Comparison of ENCODE assay signal across 7 cellular contexts in the genomic region with DNA sequence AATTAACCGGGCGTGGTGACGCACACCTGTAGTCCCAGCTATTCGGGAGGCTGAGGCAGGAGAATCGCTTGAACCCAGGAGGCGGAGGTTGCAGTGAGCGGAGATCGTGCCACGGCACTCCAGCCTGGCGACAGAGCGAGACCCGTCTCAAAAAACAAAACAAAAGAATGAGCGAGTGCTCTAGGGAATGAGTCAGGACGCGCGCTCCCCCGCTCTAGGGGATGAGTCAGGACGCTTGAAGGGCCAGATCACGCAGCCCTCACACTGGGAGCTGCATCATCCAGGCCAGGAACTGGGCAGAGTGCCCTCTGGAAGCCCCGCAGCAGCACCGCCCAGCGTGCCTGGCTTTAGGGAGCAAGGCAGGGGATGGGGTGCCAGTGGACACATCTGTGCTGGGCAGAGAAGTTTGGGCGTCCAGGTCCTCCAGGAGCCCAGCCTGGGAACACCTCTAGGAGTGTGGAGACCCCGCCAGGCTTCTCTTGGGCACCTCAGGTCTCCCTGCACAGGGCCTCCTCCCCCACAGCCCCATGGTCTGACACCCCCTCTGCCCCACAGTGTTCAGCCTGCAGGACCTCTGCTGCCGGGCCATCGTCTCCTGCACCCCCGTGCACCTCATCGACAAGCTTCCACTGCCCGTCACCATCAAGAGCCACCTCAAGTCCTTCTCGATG. TPM values are rescaled to one million over a fixed set of nuclear protein-coding genes. Genes with fewer than 3 reads are reported as not detected.
DNase-seq lines count a peak whose midpoint lies in the region; ATAC-seq and TF ChIP-seq lines count a peak whose summit lies in the region.
"Had no signal": no experiment of that assay in that cellular context is flagged by ENCODE, and none has a peak within 500 bp of the region (broad histone marks: within the 10 kb centered on the region; RNA-seq: fewer than 3 reads in every experiment).

No MANE protein-coding gene starts in this region.

- no peak overlapping the region for H3K4me3 ChIP-seq in AG04449 (ENCODE audit: low read depth, low read length)
- H3K4me3 ChIP-seq: cardiac muscle cell had no signal

- ATAC-seq in Right ventricle myocardium superior (ENCODE audit: poor library complexity), result no peak

- no peak for TF ChIP-seq CTCF in AG04449 (IDR thresholded peaks at IDR 0.05; ENCODE audit: insufficient read depth, low read length, missing control alignments)

- intact Hi-C loops in Right ventricle myocardium superior (cut with DNase I), result no loop called here

- CTCF ChIA-PET in AG04449 (lab: Yijun Ruan, JAX), result no interaction called here

- peak; percentile 65 for DNase-seq in AG04449 (ENCODE audit: low read depth, low spot score)
- peak; percentile 30 for DNase-seq in NCI-H460 (ENCODE audit: extremely low read depth, low read depth)
- peak; percentile 91 for DNase-seq in glomerular visceral epithelial cell (ENCODE audit: extremely low spot score)
- DNase-seq in NCI-H1092 (lab: John Stamatoyannopoulos, UW), result no peak
- no peak for DNase-seq in activated gamma-delta T cell (lab: John Stamatoyannopoulos, UW)
- no peak for DNase-seq in Right ventricle myocardium superior

- POLR2A ChIA-PET in AG04449 (lab: Yijun Ruan, JAX), result interaction anchor here (0.8 to 1.4 kb wide), 4 partner anchors 10 to 41 kb away, joined by 3 to 5 read pairs (median 4); a partner anchor contains a TSS

RNA-seq across cellular contexts. Expression of a gene that starts 3.9 kb away (rescaled TPM):
- 0.15 and 0.43 TPM in 2 replicates for total RNA-seq in NCI-H460 (2014; rRNA removed; shearing (Covaris generic))
- 0.53 TPM in 1 of 2 replicates, not detected in the other for polyA plus RNA-seq in NCI-H460 (2014; cell fraction: nucleus; rRNA removed)
- total RNA-seq in Right ventricle myocardium superior, result 0.13 TPM

RNA-seq across cellular contexts. Expression of a gene that starts 9.2 kb away (rescaled TPM):
- total RNA-seq in NCI-H460 (2014; rRNA removed; shearing (Covaris generic)), result 84.3 and 106 TPM in 2 replicates
- 185 and 243 TPM in 2 replicates for polyA plus RNA-seq in NCI-H460 (2014; cell fraction: nucleus; rRNA removed)
- 52.5 TPM for total RNA-seq in Right ventricle myocardium superior

RNA-seq across cellular contexts. Expression of a gene that starts 14.7 kb away (rescaled TPM):
- total RNA-seq in NCI-H460 (2014; rRNA removed; shearing (Covaris generic)), result 60.2 and 87.0 TPM in 2 replicates
- 166 and 258 TPM in 2 replicates for polyA plus RNA-seq in NCI-H460 (2014; cell fraction: nucleus; rRNA removed)
- total RNA-seq in Right ventricle myocardium superior, result 205 TPM

RNA-seq across cellular contexts. Expression of a gene that starts 22.2 kb away (rescaled TPM):
- 13.1 and 14.6 TPM in 2 replicates for total RNA-seq in NCI-H460 (2014; rRNA removed; shearing (Covaris generic))
- polyA plus RNA-seq in NCI-H460 (2014; cell fraction: nucleus; rRNA removed), result 286 and 393 TPM in 2 replicates
- total RNA-seq in Right ventricle myocardium superior, result 10.8 TPM

RNA-seq across cellular contexts. Expression of a gene that starts 37.1 kb away (rescaled TPM):
- 10.7 and 11.9 TPM in 2 replicates for total RNA-seq in NCI-H460 (2014; rRNA removed; shearing (Covaris generic))
- 21.1 and 22.3 TPM in 2 replicates for polyA plus RNA-seq in NCI-H460 (2014; cell fraction: nucleus; rRNA removed)
- 11.0 TPM for total RNA-seq in Right ventricle myocardium superior

Comparison
In these comparisons a context has a peak if more than half of its experiments do, and no peak if none do; other contexts are left out.
1. DNase-seq: peak in AG04449 (single experiment), NCI-H460 (single experiment) and glomerular visceral epithelial cell (single experiment); none in NCI-H1092 (single experiment), activated gamma-delta T cell (single experiment) and Right ventricle myocardium superior (single experiment).